Comparison of ENCODE assay signal across 17 cellular contexts in genomic region chr12:112370868-112371510, GRCh38. TPM values are rescaled to one million over a fixed set of nuclear protein-coding genes. Genes with fewer than 3 reads are reported as not detected.
A peak's percentile ranks its signal among the peaks of the same experiment; 100 is the strongest.
DNase-seq lines count a peak whose midpoint lies in the region; ATAC-seq and TF ChIP-seq lines count a peak whose summit lies in the region.
"Had no signal": no experiment of that assay in that cellular context is flagged by ENCODE, and none has a peak within 500 bp of the region (broad histone marks: within the 10 kb centered on the region; RNA-seq: fewer than 3 reads in every experiment).

No MANE protein-coding gene starts in this region.

- H3K9ac ChIP-seq in colonic mucosa (ENCODE audit: low read depth in 2 of 2, low read length in 2 of 2) = no peak overlapping the region
- H3K9ac ChIP-seq: BLaER1 treated with 17β-estradiol and CSF1 and Interleukin-3, amounts not matched to agents 10 nM and 100 nM had no signal

- no peaks in the 10 kb centered on the region for H3K27me3 ChIP-seq in GM23338 (ENCODE audit: insufficient read depth)
- H3K27me3 ChIP-seq in colonic mucosa = no peaks in the 10 kb centered on the region
- no peaks in the 10 kb centered on the region for H3K27me3 ChIP-seq in gastrocnemius medialis
- H3K27me3 ChIP-seq: BLaER1 treated with 17β-estradiol and CSF1 and Interleukin-3, amounts not matched to agents 10 nM and 100 nM had no signal

- H3K4me3 ChIP-seq in GM23338 (no peak overlapping the region), colonic mucosa (no peak overlapping the region), gastrocnemius medialis (no peak overlapping the region)
- H3K4me3 ChIP-seq: A549; BLaER1 treated with 17β-estradiol and CSF1 and Interleukin-3, amounts not matched to agents 10 nM and 100 nM had no signal

- in situ Hi-C loops in gastrocnemius medialis (cut with MboI; ENCODE audit: low sequenced_read_pairs in 4 of 4) = no loop called here

- H3K4me1 ChIP-seq in GM23338 (ENCODE audit: insufficient read depth) (peaks cover 14% of the 10 kb centered on the region), colonic mucosa (no peaks in the 10 kb centered on the region), gastrocnemius medialis (peaks cover 21 to 26% of the 10 kb centered on the region in 2 donors)
- H3K4me1 ChIP-seq: BLaER1 treated with 17β-estradiol and CSF1 and Interleukin-3, amounts not matched to agents 10 nM and 100 nM had no signal

- peaks cover 10% of the 10 kb centered on the region; the same call in 2 of the 3 replicates for H3K4me1 Mint-ChIP-seq in GM23338

- no peaks in the 10 kb centered on the region for H3K36me3 ChIP-seq in GM23338 (ENCODE audit: insufficient read depth)
- H3K36me3 ChIP-seq in colonic mucosa = no peaks in the 10 kb centered on the region
- H3K36me3 ChIP-seq in gastrocnemius medialis = no peaks in the 10 kb centered on the region

- H3K9me3 Mint-ChIP-seq in GM23338 = no peaks in the 10 kb centered on the region
- H3K9me3 Mint-ChIP-seq: IgD-negative memory B cell had no signal

- H3K79me2 ChIP-seq in GM23338 (replicated peaks; ENCODE audit: insufficient read depth) = peaks cover 99% of the 10 kb centered on the region

- no peaks in the 10 kb centered on the region for H3K9me2 ChIP-seq in GM23338 (ENCODE audit: insufficient read depth)

- H3K36me3 Mint-ChIP-seq in GM23338 (ENCODE audit: low read depth) = no peaks in the 10 kb centered on the region

- TF ChIP-seq POLR2A in gastrocnemius medialis (IDR thresholded peaks at IDR 0.05) = no peak

- H4K20me1 ChIP-seq in GM23338 (replicated peaks; ENCODE audit: insufficient read depth) = peaks cover 8% of the 10 kb centered on the region; the same call in 1 of the 2 replicates

- TF ChIP-seq CTCF in GM23338 (conservative IDR thresholded peaks at IDR 0.05; ENCODE audit: low read depth in 2 of 2) = no peak
- TF ChIP-seq CTCF in colonic mucosa (IDR thresholded peaks at IDR 0.05) = no peak
- no peak for TF ChIP-seq CTCF in gastrocnemius medialis (IDR thresholded peaks at IDR 0.05 in 4 of 5, conservative IDR thresholded peaks at IDR 0.05 in 1 of 5)

- no peaks in the 10 kb centered on the region for H3F3A ChIP-seq in GM23338 (replicated peaks; ENCODE audit: low read depth)

- H3K4me2 ChIP-seq in GM23338 = no peak overlapping the region
- H3K4me2 ChIP-seq: A549; BLaER1 treated with 17β-estradiol and CSF1 and Interleukin-3, amounts not matched to agents 10 nM and 100 nM had no signal

- peaks cover 2% of the 10 kb centered on the region for H3K27me3 Mint-ChIP-seq in GM23338 (ENCODE audit: insufficient read depth, low read depth, poor library complexity)
- H3K27me3 Mint-ChIP-seq: IgD-negative memory B cell had no signal

- H3K27ac Mint-ChIP-seq in GM23338 = no peak overlapping the region

- H3K4me3 Mint-ChIP-seq in GM23338 = no peak overlapping the region
- H3K4me3 Mint-ChIP-seq: IgD-negative memory B cell had no signal

- no peaks in the 10 kb centered on the region for H3K9me3 ChIP-seq in colonic mucosa
- H3K9me3 ChIP-seq in gastrocnemius medialis = no peaks in the 10 kb centered on the region

- DNase-seq in NCI-H748 (lab: John Stamatoyannopoulos, UW; ENCODE audit: unreplicated experiment) (peak; percentile 16), NCI-H748 treated with DMSO at 0.1 percent for 48 hours (lab: John Stamatoyannopoulos, UW) (no peak), GM23338 (ENCODE audit: low spot score) (no peak), NCI-H2196 treated with DMSO at 0.1 percent for 48 hours (lab: John Stamatoyannopoulos, UW; ENCODE audit: unreplicated experiment) (peak; percentile 55), colonic mucosa (peak; percentile 44), gastrocnemius medialis (no peak), medulla oblongata (ENCODE audit: extremely low spot score) (no peak)
- DNase-seq: NCI-H1105 treated with DMSO at 0.1 percent for 48 hours, NCI-H187 treated with DMSO at 0.1 percent for 48 hours, NCI-H2171 treated with DMSO at 0.1 percent for 48 hours, NCI-H524, PC-3, T-helper 1 cell had no signal

- intact Hi-C loops in colonic mucosa (cut with DNase I) = no loop called here
- intact Hi-C loops in gastrocnemius medialis (cut with DNase I; ENCODE audit: low total_unique reads) = no loop called here

- H3K27ac ChIP-seq in GM23338 (ENCODE audit: low read depth) (peak overlapping the region; percentile 40; the same call in 1 of the 2 replicates), colonic mucosa (no peak overlapping the region), gastrocnemius medialis (no peak overlapping the region)
- H3K27ac ChIP-seq: A549; BLaER1 treated with 17β-estradiol and CSF1 and Interleukin-3, amounts not matched to agents 10 nM and 100 nM had no signal

- no peak for ATAC-seq in GM23338
- no peak for ATAC-seq in HG02970 (IDR thresholded peaks at IDR 0.05; ENCODE audit: low FRiP score, unreplicated experiment)
- no peak for ATAC-seq in gastrocnemius medialis
- ATAC-seq: PC-3 had no signal

- H2AFZ ChIP-seq in GM23338 = no peak overlapping the region

TF ChIP-seq in GM23338, 12 proteins besides CTCF, POLR2A, EP300 and RAD21:
- TF ChIP-seq ZNF331 (CRISPR knock-in tag; IDR thresholded peaks at IDR 0.05; ENCODE audit: low read depth) (no peak), ETS1 (IDR thresholded peaks at IDR 0.05) (no peak), JUNB (IDR thresholded peaks at IDR 0.05; ENCODE audit: unreplicated experiment) (no peak)

RNA-seq across cellular contexts. Expression of gene HECTD4, which starts 11.2 kb away (rescaled TPM):
- 29.9 and 36.9 TPM in 2 replicates for total RNA-seq in GM23338 (2014; rRNA removed; shearing (Covaris generic))
- 21.7 and 25.7 TPM in 2 replicates for polyA plus RNA-seq in GM23338 (2016; fragmentation: Nextera tagmentation; extraction: Ambion mirVana)
- total RNA-seq in colonic mucosa = 10 to 100 TPM; 39.6 to 41.7 TPM
- total RNA-seq in gastrocnemius medialis = 10 to 100 TPM; 12.9 to 23.3 (median 16.8) TPM

RNA-seq across cellular contexts. Expression of gene RPL6, which starts 38.4 kb away (rescaled TPM):
- 1,413 and 1,678 TPM in 2 replicates for total RNA-seq in GM23338 (2014; rRNA removed; shearing (Covaris generic))
- 1,712 and 1,715 TPM in 2 replicates for polyA plus RNA-seq in GM23338 (2016; fragmentation: Nextera tagmentation; extraction: Ambion mirVana)
- total RNA-seq in colonic mucosa (1,000 to 10,000 TPM in 1 of 2 donors, 100 to 1,000 TPM in 1; 782 to 1,047 TPM), gastrocnemius medialis (1,000 to 10,000 TPM in 3 of 4 donors, 100 to 1,000 TPM in 1; 915 to 1,203 (median 1,138) TPM)

RNA-seq across cellular contexts. Expression of gene PTPN11, which starts 47.8 kb away (rescaled TPM):
- total RNA-seq in GM23338 (2014; rRNA removed; shearing (Covaris generic)) = 90.0 and 94.7 TPM in 2 replicates
- 71.9 and 87.0 TPM in 2 replicates for polyA plus RNA-seq in GM23338 (2016; fragmentation: Nextera tagmentation; extraction: Ambion mirVana)
- total RNA-seq in colonic mucosa (10 to 100 TPM; 81.5 to 82.3 TPM), gastrocnemius medialis (100 to 1,000 TPM; 112 to 235 (median 163) TPM)

Comparison
In these comparisons a context has a peak if more than half of its experiments do, and no peak if none do; other contexts are left out.
1. DNase-seq: peak in NCI-H748 (single experiment), NCI-H2196 treated with DMSO at 0.1 percent for 48 hours (single experiment) and colonic mucosa (single experiment); none in NCI-H748 treated with DMSO at 0.1 percent for 48 hours (single experiment), GM23338 (single experiment), gastrocnemius medialis (0 of 2) and medulla oblongata (single experiment).